ENCODE assay signal across 1 cellular context in genomic region chr4:636628-636950, GRCh38.
TF ChIP-seq lines count a peak whose summit lies in the region.

No MANE protein-coding gene starts in this region.

TF ChIP-seq in HepG2, 621 proteins besides CTCF, POLR2A, EP300 and RAD21:
- TF ChIP-seq, protein P1, sequence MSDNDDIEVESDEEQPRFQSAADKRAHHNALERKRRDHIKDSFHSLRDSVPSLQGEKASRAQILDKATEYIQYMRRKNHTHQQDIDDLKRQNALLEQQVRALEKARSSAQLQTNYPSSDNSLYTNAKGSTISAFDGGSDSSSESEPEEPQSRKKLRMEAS (IDR thresholded peaks at IDR 0.05), result no peak
- no peak for TF ChIP-seq RBAK (CRISPR knock-in tag; IDR thresholded peaks at IDR 0.05)
- TF ChIP-seq CBFB (CRISPR knock-in tag; IDR thresholded peaks at IDR 0.05), result no peak
- TF ChIP-seq, protein P2, sequence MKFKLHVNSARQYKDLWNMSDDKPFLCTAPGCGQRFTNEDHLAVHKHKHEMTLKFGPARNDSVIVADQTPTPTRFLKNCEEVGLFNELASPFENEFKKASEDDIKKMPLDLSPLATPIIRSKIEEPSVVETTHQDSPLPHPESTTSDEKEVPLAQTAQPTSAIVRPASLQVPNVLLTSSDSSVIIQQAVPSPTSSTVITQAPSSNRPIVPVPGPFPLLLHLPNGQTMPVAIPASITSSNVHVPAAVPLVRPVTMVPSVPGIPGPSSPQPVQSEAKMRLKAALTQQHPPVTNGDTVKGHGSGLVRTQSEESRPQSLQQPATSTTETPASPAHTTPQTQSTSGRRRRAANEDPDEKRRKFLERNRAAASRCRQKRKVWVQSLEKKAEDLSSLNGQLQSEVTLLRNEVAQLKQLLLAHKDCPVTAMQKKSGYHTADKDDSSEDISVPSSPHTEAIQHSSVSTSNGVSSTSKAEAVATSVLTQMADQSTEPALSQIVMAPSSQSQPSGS (CRISPR knock-in tag; IDR thresholded peaks at IDR 0.05), result no peak
- TF ChIP-seq PCBP1 (IDR thresholded peaks at IDR 0.05; ENCODE audit: borderline replicate concordance, low read depth, low read length), result no peak
TF ChIP-seq in HepG2: peak in this region for 0.
